8 cellular contexts compared by ENCODE assay signal in genomic region chr2:43127208-43127940, GRCh38.
DNase-seq lines count a peak whose midpoint lies in the region; FAIRE-seq and TF ChIP-seq lines count a peak whose summit lies in the region.

No MANE protein-coding gene starts in this region.

- H3K36me3 ChIP-seq in Karpas-422 (ENCODE audit: insufficient read depth, low read length): no peaks in the 10 kb centered on the region

- no peak overlapping the region for H3K4me3 ChIP-seq in Karpas-422 (ENCODE audit: low read length)

- no peak overlapping the region for H2AFZ ChIP-seq in Karpas-422 (ENCODE audit: low read length)

- H4K20me1 ChIP-seq in Karpas-422 (ENCODE audit: insufficient read depth, low read depth, low read length): no peaks in the 10 kb centered on the region

- H3K27ac ChIP-seq in Karpas-422 (ENCODE audit: low read length) (no peak overlapping the region), cingulate gyrus (ENCODE audit: low read depth, low read length) (peak overlapping the region; percentile 24)

- H3K27me3 ChIP-seq in Karpas-422 (ENCODE audit: low read length): no peaks in the 10 kb centered on the region

- no peak for DNase-seq in D721Med (ENCODE audit: insufficient read length, low spot score)
- DNase-seq in Karpas-422: peak; percentile 89
- peak; percentile 92 to 96 for DNase-seq in activated CD4-positive, alpha-beta T cell treated with anti-CD3 and anti-CD28 coated beads for 24 hours (ENCODE audit: low read depth in 2 of 2)
- peak; percentile 92 for DNase-seq in mesenteric fat pad (ENCODE audit: low spot score)
- peak; percentile 90 for DNase-seq in stimulated activated CD8-positive, alpha-beta memory T cell treated with anti-CD3 and anti-CD28 coated beads, Interleukin-7, amount 100 ng/mL, for 24 hours (ENCODE audit: low read depth)
- DNase-seq in GOT3 (lab: John Stamatoyannopoulos, UW): no peak
- no peak for DNase-seq in foreskin melanocyte

- H3K9ac ChIP-seq in Karpas-422 (ENCODE audit: low read length): no peak overlapping the region

- no peaks in the 10 kb centered on the region for H3K9me2 ChIP-seq in Karpas-422 (replicated peaks; ENCODE audit: insufficient read depth, low read length)

- H3K4me1 ChIP-seq in Karpas-422 (ENCODE audit: low read length): peaks cover 11% of the 10 kb centered on the region

- no peak for FAIRE-seq in D721Med (lab: Jason Lieb, UNC)

- no peaks in the 10 kb centered on the region for H3K9me3 ChIP-seq in Karpas-422 (ENCODE audit: low read length)

- H3K4me2 ChIP-seq in Karpas-422 (ENCODE audit: low read depth, low read length, poor library complexity, severe bottlenecking): no peak overlapping the region

- H3K79me2 ChIP-seq in Karpas-422 (ENCODE audit: low read length): no peaks in the 10 kb centered on the region

- peak; percentile 27 for TF ChIP-seq CTCF in D721Med (IDR thresholded peaks at IDR 0.05; ENCODE audit: insufficient read depth, missing control alignments)

Comparison
In these comparisons a context has a peak if more than half of its experiments do, and no peak if none do; other contexts are left out.
1. DNase-seq: peak in Karpas-422 (single experiment), activated CD4-positive, alpha-beta T cell treated with anti-CD3 and anti-CD28 coated beads for 24 hours (2 of 2), mesenteric fat pad (single experiment) and stimulated activated CD8-positive, alpha-beta memory T cell treated with anti-CD3 and anti-CD28 coated beads, Interleukin-7, amount 100 ng/mL, for 24 hours (single experiment); none in D721Med (single experiment), GOT3 (single experiment) and foreskin melanocyte (single experiment).